16 cellular contexts compared by ENCODE assay signal in genomic region chr10:7513936-7514335, GRCh38.
A peak's percentile ranks its signal among the peaks of the same experiment; 100 is the strongest.
DNase-seq lines count a peak whose midpoint lies in the region; ATAC-seq and TF ChIP-seq lines count a peak whose summit lies in the region.
"Had no signal": no experiment of that assay in that cellular context is flagged by ENCODE, and none has a peak within 500 bp of the region (broad histone marks: within the 10 kb centered on the region; RNA-seq: fewer than 3 reads in every experiment).

No MANE protein-coding gene starts in this region.

- no peaks in the 10 kb centered on the region for H3K27me3 ChIP-seq in BLaER1 treated with 17β-estradiol and CSF1 and Interleukin-3, amounts not matched to agents 10 nM and 100 nM
- H3K27me3 ChIP-seq in DND-41 (ENCODE audit: insufficient read depth, low read length, poor library complexity) (no peaks in the 10 kb centered on the region), mesendoderm (ENCODE audit: insufficient read depth, low read length, poor library complexity) (no peaks in the 10 kb centered on the region)

- no peaks in the 10 kb centered on the region; a peak in 2 of 22 replicates for H3K36me3 ChIP-seq in BLaER1 treated with 17β-estradiol and CSF1 and Interleukin-3, amounts not matched to agents 10 nM and 100 nM
- H3K36me3 ChIP-seq in DND-41 (ENCODE audit: insufficient read depth, low read length) (no peaks in the 10 kb centered on the region), mesendoderm (ENCODE audit: control insufficient read depth, insufficient read depth, low read length) (no peaks in the 10 kb centered on the region)

- H3K56ac ChIP-seq in mesendoderm (ENCODE audit: low read length) = no peak overlapping the region

- H3K4me2 ChIP-seq in BLaER1 treated with 17β-estradiol and CSF1 and Interleukin-3, amounts not matched to agents 10 nM and 100 nM = peak overlapping the region in 7 of 11 experiments; percentile 0 to 77 (median 34); a peak in 8 of 22 replicates
- H3K4me2 ChIP-seq in DND-41 (ENCODE audit: insufficient read depth, low read length) (no peak overlapping the region), mesendoderm (ENCODE audit: low read length) (no peak overlapping the region)
- H3K4me2 ChIP-seq: A549 had no signal

- H2AFZ ChIP-seq in DND-41 (ENCODE audit: low read depth, low read length) = no peak overlapping the region

- no peaks in the 10 kb centered on the region for H4K20me1 ChIP-seq in BLaER1 treated with 17β-estradiol and CSF1 and Interleukin-3, amounts not matched to agents 10 nM and 100 nM
- no peaks in the 10 kb centered on the region for H4K20me1 ChIP-seq in DND-41 (ENCODE audit: insufficient read depth, low read length)

- no peak for DNase-seq in DND-41
- DNase-seq in mesendoderm = peak; percentile 67
- no peak for DNase-seq in amygdala (lab: John Stamatoyannopoulos, UW)
- DNase-seq in NCI-H146 (lab: John Stamatoyannopoulos, UW) = no peak
- DNase-seq: DMS79 treated with DMSO at 0.1 percent for 48 hours, KG1, NCI-H187 treated with DMSO at 0.1 percent for 48 hours, NCI-H2171, NCI-H526 treated with DMSO at 0.1 percent for 48 hours had no signal

- ATAC-seq in DND-41 (ENCODE audit: insufficient read depth, low read depth) (no peak), HG03469 (IDR thresholded peaks at IDR 0.05; ENCODE audit: unreplicated experiment) (no peak)
- ATAC-seq: HCT116, Right ventricle myocardium inferior had no signal

- H3K79me2 ChIP-seq in DND-41 (ENCODE audit: insufficient read depth, low read length) (no peaks in the 10 kb centered on the region), mesendoderm (ENCODE audit: control insufficient read depth, insufficient read depth, low read length) (no peaks in the 10 kb centered on the region)

- no peak overlapping the region for H2BK15ac ChIP-seq in mesendoderm (replicated peaks; ENCODE audit: low read depth)

- H3K18ac ChIP-seq in mesendoderm (ENCODE audit: low read length) = no peak overlapping the region

- H4K5ac ChIP-seq in mesendoderm (ENCODE audit: low read length) = no peak overlapping the region

- H3K9me3 ChIP-seq in BLaER1 treated with 17β-estradiol and CSF1 and Interleukin-3, amounts not matched to agents 10 nM and 100 nM (replicated peaks in 1 of 11) = peaks cover 20 to 39% (median 38%) of the 10 kb centered on the region in 11 experiments
- peaks cover 21% of the 10 kb centered on the region for H3K9me3 ChIP-seq in DND-41 (ENCODE audit: insufficient read depth, low read length, severe bottlenecking)

- no peak overlapping the region for H4K8ac ChIP-seq in mesendoderm (ENCODE audit: low read depth, low read length)

- 0 out of 22 replicates have a peak overlapping the region, but pooled peaks of 1 of the 11 experiments have one; percentile 7 for H3K9ac ChIP-seq in BLaER1 treated with 17β-estradiol and CSF1 and Interleukin-3, amounts not matched to agents 10 nM and 100 nM
- H3K9ac ChIP-seq in DND-41 (ENCODE audit: low read depth, low read length) (no peak overlapping the region), mesendoderm (ENCODE audit: low read length) (no peak overlapping the region)

- H2BK120ac ChIP-seq in mesendoderm (ENCODE audit: low read depth, low read length) = no peak overlapping the region

- no peaks in the 10 kb centered on the region for H3K79me1 ChIP-seq in mesendoderm (ENCODE audit: low read length)

- H3K23ac ChIP-seq in mesendoderm (ENCODE audit: low read length) = no peak overlapping the region

- no peak overlapping the region for H2AK5ac ChIP-seq in mesendoderm (ENCODE audit: low read length)

- no CpG with 5 or more reads among the region's 4 CpGs for WGBS in mesendoderm (ENCODE audit: extremely low coverage, insufficient coverage, low lambda C conversion rate)

- peaks cover 16 to 59% (median 45%) of the 10 kb centered on the region in 10 experiments; a peak in 19 of 20 replicates for H3K4me1 ChIP-seq in BLaER1 treated with 17β-estradiol and CSF1 and Interleukin-3, amounts not matched to agents 10 nM and 100 nM
- peaks cover 33% of the 10 kb centered on the region for H3K4me1 ChIP-seq in DND-41 (ENCODE audit: insufficient read depth, low read length)
- no peaks in the 10 kb centered on the region for H3K4me1 ChIP-seq in mesendoderm (ENCODE audit: control insufficient read depth, low read depth, low read length)
- H3K4me1 ChIP-seq: A549 had no signal

- no peak overlapping the region for H3K4me3 ChIP-seq in BLaER1 treated with 17β-estradiol and CSF1 and Interleukin-3, amounts not matched to agents 10 nM and 100 nM
- no peak overlapping the region for H3K4me3 ChIP-seq in DND-41 (ENCODE audit: low read depth in 1 of 2, low read length in 2 of 2)
- no peak overlapping the region for H3K4me3 ChIP-seq in mesendoderm (ENCODE audit: low read length)
- H3K4me3 ChIP-seq: A549, SK-N-MC had no signal

- no peak overlapping the region for H2BK5ac ChIP-seq in mesendoderm (ENCODE audit: low read length)

- no peak for TF ChIP-seq CTCF in DND-41 (IDR thresholded peaks at IDR 0.05; ENCODE audit: borderline replicate concordance, extremely low read depth, low read length, poor library complexity, severe bottlenecking)
- no peak for TF ChIP-seq CTCF in VCaP (conservative IDR thresholded peaks at IDR 0.05)

- no peak overlapping the region for H3K4ac ChIP-seq in mesendoderm (ENCODE audit: low read depth, low read length)

- no peak overlapping the region for H3K27ac ChIP-seq in BLaER1 treated with 17β-estradiol and CSF1 and Interleukin-3, amounts not matched to agents 10 nM and 100 nM
- peak overlapping the region; percentile 52 for H3K27ac ChIP-seq in DND-41 (ENCODE audit: low read length)
- peak overlapping the region; percentile 60 for H3K27ac ChIP-seq in VCaP
- H3K27ac ChIP-seq in mesendoderm (ENCODE audit: low read depth, low read length) = no peak overlapping the region
- H3K27ac ChIP-seq: A549, SK-N-MC had no signal

Comparison
In these comparisons a context has a peak if more than half of its experiments do, and no peak if none do; other contexts are left out.
1. H3K27ac ChIP-seq: peak in DND-41 (single experiment) and VCaP (single experiment); none in BLaER1 treated with 17β-estradiol and CSF1 and Interleukin-3, amounts not matched to agents 10 nM and 100 nM (0 of 11) and mesendoderm (single experiment).
2. H3K4me2 ChIP-seq: peak in BLaER1 treated with 17β-estradiol and CSF1 and Interleukin-3, amounts not matched to agents 10 nM and 100 nM (7 of 11); none in DND-41 (single experiment) and mesendoderm (single experiment).